Comparison of ENCODE assay signal across 8 cellular contexts in genomic region chr3:22117751-22118346, GRCh38.
DNase-seq lines count a peak whose midpoint lies in the region; FAIRE-seq and TF ChIP-seq lines count a peak whose summit lies in the region.

No MANE protein-coding gene starts in this region.

- peak in 1 of 2 experiments; percentile 72 for TF ChIP-seq RAD21 in H1 (IDR thresholded peaks at IDR 0.05 in 1 of 2, conservative IDR thresholded peaks at IDR 0.05 in 1 of 2; ENCODE audit: low read depth in 2 of 2, low read length in 2 of 2)

- H2BK15ac ChIP-seq in H1 (ENCODE audit: low read length): no peak overlapping the region

- no peak overlapping the region for H3K56ac ChIP-seq in H1 (replicated peaks; ENCODE audit: insufficient read length, low read depth, low read length)

- no peak overlapping the region for H3K4ac ChIP-seq in H1 (replicated peaks; ENCODE audit: insufficient read length, low read depth, low read length)

- H3K79me1 ChIP-seq in H1 (ENCODE audit: low read depth, low read length): no peaks in the 10 kb centered on the region

- FAIRE-seq in H1 (lab: Jason Lieb, UNC): peak; percentile 50

- H3K27me3 ChIP-seq in H1 (replicated peaks in 1 of 4; ENCODE audit: control insufficient read depth in 3 of 4, extremely low read depth in 1 of 4, insufficient read depth in 3 of 4, low read length in 3 of 4): no peaks in the 10 kb centered on the region

- H3K18ac ChIP-seq in H1 (ENCODE audit: extremely low read depth, low read length): no peak overlapping the region

- no peak overlapping the region for H3K23ac ChIP-seq in H1 (ENCODE audit: insufficient read length)

- no peaks in the 10 kb centered on the region for H3K36me3 Mint-ChIP-seq in osteocyte (ENCODE audit: unreplicated experiment)
- H3K36me3 Mint-ChIP-seq in activated naive CD4-positive, alpha-beta T cell treated with anti-CD3 and anti-CD28 coated beads for 36 hours (ENCODE audit: low read depth): no peaks in the 10 kb centered on the region

- no peaks in the 10 kb centered on the region for H3K79me2 ChIP-seq in H1 (ENCODE audit: control insufficient read depth in 1 of 2, insufficient read depth in 2 of 2, low read length in 2 of 2)

- H2BK20ac ChIP-seq in H1 (ENCODE audit: low read length): no peak overlapping the region

- no peak overlapping the region for H2AFZ ChIP-seq in H1 (ENCODE audit: low read length)

- H3K14ac ChIP-seq in H1 (ENCODE audit: insufficient read length): no peak overlapping the region

- peaks cover 37% of the 10 kb centered on the region for H3K27me3 Mint-ChIP-seq in osteocyte (ENCODE audit: unreplicated experiment)
- no peaks in the 10 kb centered on the region for H3K27me3 Mint-ChIP-seq in activated naive CD4-positive, alpha-beta T cell treated with anti-CD3 and anti-CD28 coated beads for 36 hours (ENCODE audit: low read depth)

- H4K8ac ChIP-seq in H1 (ENCODE audit: extremely low read depth, insufficient read depth, low read length): no peak overlapping the region

- no peak overlapping the region for H4K5ac ChIP-seq in H1 (ENCODE audit: insufficient read length, low read depth, low read length)

- H3K9me3 Mint-ChIP-seq in osteocyte (ENCODE audit: unreplicated experiment): no peaks in the 10 kb centered on the region
- H3K9me3 Mint-ChIP-seq in activated naive CD4-positive, alpha-beta T cell treated with anti-CD3 and anti-CD28 coated beads for 36 hours: no peaks in the 10 kb centered on the region

- H3K23me2 ChIP-seq in H1 (ENCODE audit: low read depth, low read length): no peaks in the 10 kb centered on the region

- peaks cover 18% of the 10 kb centered on the region for H3K4me1 Mint-ChIP-seq in osteocyte (ENCODE audit: unreplicated experiment)
- no peaks in the 10 kb centered on the region for H3K4me1 Mint-ChIP-seq in activated naive CD4-positive, alpha-beta T cell treated with anti-CD3 and anti-CD28 coated beads for 36 hours (ENCODE audit: low read depth)

- no peak for TF ChIP-seq EP300 in H1 (IDR thresholded peaks at IDR 0.05; ENCODE audit: borderline replicate concordance in 1 of 2, low read depth in 2 of 2, low read length in 2 of 2)

- no peak overlapping the region for H2AK5ac ChIP-seq in H1 (ENCODE audit: low read depth, low read length)

- H3K4me2 ChIP-seq in H1 (ENCODE audit: insufficient read depth in 1 of 2, low read depth in 2 of 2, low read length in 2 of 2): no peak overlapping the region

- 50% methylated on average over 5 of the region's 5 CpGs; no CpG with 5 or more reads in 1 of the 2 experiments for WGBS in H1 (ENCODE audit: extremely low coverage in 1 of 2, insufficient coverage in 1 of 2, insufficient read length in 1 of 2, insufficient replicate concordance in 2 of 2, low coverage in 1 of 2, low lambda C conversion rate in 2 of 2, missing lambda C conversion rate in 1 of 2), 2 experiments

- DNase-seq in NCI-H510A treated with DMSO at 0.1 percent for 48 hours (lab: John Stamatoyannopoulos, UW) (peak; percentile 33), NCI-H510A (lab: John Stamatoyannopoulos, UW) (no peak), NCI-H748 (lab: John Stamatoyannopoulos, UW; ENCODE audit: unreplicated experiment) (peak; percentile 10), H1 (ENCODE audit: low read depth in 1 of 2, low spot score in 2 of 2) (no peak), osteocyte (ENCODE audit: extremely low spot score, unreplicated experiment) (no peak), NCI-H1436 (lab: John Stamatoyannopoulos, UW) (no peak), GM19238 (ENCODE audit: insufficient read length, low spot score) (no peak)
- no peak for DNase-seq in activated naive CD4-positive, alpha-beta T cell treated with anti-CD3 and anti-CD28 coated beads for 36 hours

- no peak overlapping the region for H3K27ac ChIP-seq in H1 (ENCODE audit: low read depth, low read length)

- CTCF ChIA-PET in H1 (lab: Charles Lee; ENCODE audit: partially characterized antibody): interaction anchor here (1.1 to 1.2 kb wide), 2 partner anchors 11 to 216 kb away, joined by 3 to 4 read pairs; no protein-coding TSS in a partner anchor
- CTCF ChIA-PET in activated naive CD4-positive, alpha-beta T cell treated with anti-CD3 and anti-CD28 coated beads for 36 hours (lab: Charles Lee): no interaction called here

- intact Hi-C loops in activated naive CD4-positive, alpha-beta T cell treated with anti-CD3 and anti-CD28 coated beads for 36 hours (cut with micrococcal nuclease): loop anchor here (2.0 to 5.0 kb wide), 2 partner anchors 29 to 1606 kb away; no protein-coding TSS in a partner anchor

- no peak for TF ChIP-seq POLR2A in H1 (IDR thresholded peaks at IDR 0.05; ENCODE audit: control extremely low read depth in 1 of 2, low read depth in 2 of 2, low read length in 2 of 2)

- no peaks in the 10 kb centered on the region for H3K4me1 ChIP-seq in H1 (replicated peaks in 1 of 4; ENCODE audit: control insufficient read depth in 3 of 4, insufficient read depth in 4 of 4, low read length in 3 of 4)

- no peaks in the 10 kb centered on the region for H4K20me1 ChIP-seq in H1 (replicated peaks in 1 of 2; ENCODE audit: control insufficient read depth in 1 of 2, insufficient read depth in 2 of 2, low read length in 2 of 2)

- no peaks in the 10 kb centered on the region for H3K9me3 ChIP-seq in H1 (ENCODE audit: insufficient read depth in 2 of 2, low read depth in 1 of 2, low read length in 1 of 2)

- no peak overlapping the region for H2BK5ac ChIP-seq in H1 (ENCODE audit: low read depth, low read length)

- no peak overlapping the region for H2BK120ac ChIP-seq in H1 (replicated peaks; ENCODE audit: low read depth, low read length)

- no peak overlapping the region for H4K91ac ChIP-seq in H1 (replicated peaks; ENCODE audit: insufficient read length, low read length)

- no peak overlapping the region for H3K27ac Mint-ChIP-seq in osteocyte (ENCODE audit: unreplicated experiment)
- no peak overlapping the region for H3K27ac Mint-ChIP-seq in activated naive CD4-positive, alpha-beta T cell treated with anti-CD3 and anti-CD28 coated beads for 36 hours

- H2BK12ac ChIP-seq in H1 (ENCODE audit: low read depth, low read length): no peak overlapping the region

- TF ChIP-seq CTCF in H1 (IDR thresholded peaks at IDR 0.05; ENCODE audit: control extremely low read depth in 1 of 3, insufficient read depth in 1 of 3, low read depth in 1 of 3, low read length in 3 of 3) (peak in 2 of 3 experiments; percentile 30 to 36; a peak in 2 of 4 replicates), osteocyte (IDR thresholded peaks at IDR 0.05) (peak; percentile 69)

- H3K4me3 ChIP-seq in H1 (ENCODE audit: extremely low read depth in 1 of 4, insufficient read depth in 2 of 4, low read depth in 3 of 4, low read length in 4 of 4): no peak overlapping the region

- POLR2A ChIA-PET in H1 (lab: Charles Lee; ENCODE audit: partially characterized antibody): no interaction called here

- H3K36me3 ChIP-seq in H1 (ENCODE audit: control insufficient read depth in 2 of 4, insufficient read depth in 4 of 4, low read length in 3 of 4): no peaks in the 10 kb centered on the region

- no peak overlapping the region for H3K4me3 Mint-ChIP-seq in osteocyte (ENCODE audit: unreplicated experiment)
- no peak overlapping the region for H3K4me3 Mint-ChIP-seq in activated naive CD4-positive, alpha-beta T cell treated with anti-CD3 and anti-CD28 coated beads for 36 hours

- no peak overlapping the region for H3K9ac ChIP-seq in H1 (replicated peaks in 1 of 4; ENCODE audit: extremely low read depth in 1 of 4, low read depth in 3 of 4, low read length in 3 of 4)

TF ChIP-seq in H1, 55 proteins besides CTCF, POLR2A, EP300 and RAD21 (continues in another document):
- no peak for TF ChIP-seq NANOG (IDR thresholded peaks at IDR 0.05; ENCODE audit: insufficient read depth, low read depth, low read length, poor library complexity, severe bottlenecking)
- TF ChIP-seq SP1 (IDR thresholded peaks at IDR 0.05; ENCODE audit: low read depth, low read length): no peak
- TF ChIP-seq MAX (IDR thresholded peaks at IDR 0.05): no peak
- TF ChIP-seq YY1 (IDR thresholded peaks at IDR 0.05; ENCODE audit: low read depth, low read length): no peak
- TF ChIP-seq GTF2F1 (IDR thresholded peaks at IDR 0.05; ENCODE audit: borderline replicate concordance, low read depth, low read length): no peak

Comparison
In these comparisons a context has a peak if more than half of its experiments do, and no peak if none do; other contexts are left out.
1. DNase-seq: peak in NCI-H510A treated with DMSO at 0.1 percent for 48 hours (single experiment) and NCI-H748 (single experiment); none in NCI-H510A (single experiment), H1 (0 of 2), osteocyte (single experiment), NCI-H1436 (single experiment), GM19238 (single experiment) and activated naive CD4-positive, alpha-beta T cell treated with anti-CD3 and anti-CD28 coated beads for 36 hours (single experiment).